Comparison of ENCODE assay signal across 22 cellular contexts in the genomic region with DNA sequence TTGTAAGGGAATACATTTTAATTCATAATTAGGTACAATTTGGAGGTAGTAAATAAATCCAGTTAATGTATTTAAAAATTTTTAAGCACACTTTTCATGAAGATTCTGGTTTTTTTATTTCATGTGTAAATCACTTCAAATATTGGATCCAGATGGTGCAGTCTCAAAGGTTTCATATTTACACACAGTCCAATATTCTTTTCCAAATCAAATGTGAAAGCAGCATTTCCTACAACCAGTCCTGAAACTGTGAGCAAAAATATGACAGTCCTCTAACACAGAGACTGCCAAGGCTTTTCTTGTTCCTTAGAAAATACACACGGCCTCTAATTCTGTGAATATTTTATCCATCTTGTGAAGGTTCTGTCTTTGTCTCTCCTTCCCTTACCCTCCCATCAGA.
"Had no signal": no experiment of that assay in that cellular context is flagged by ENCODE, and none has a peak within 500 bp of the region (broad histone marks: within the 10 kb centered on the region; RNA-seq: fewer than 3 reads in every experiment).

No MANE protein-coding gene starts in this region.

- FAIRE-seq: frontal cortex, keratinocyte, small intestine, urothelium cell line had no signal

- H3K4me1 ChIP-seq: parathyroid adenoma, right lobe of liver, tibial nerve, upper lobe of left lung had no signal

- H3K9ac ChIP-seq: parathyroid adenoma had no signal

- H3K4me3 ChIP-seq: dorsolateral prefrontal cortex, lung, mucosa of descending colon, right lobe of liver, thoracic aorta, tibial nerve, upper lobe of left lung had no signal

- H3K9me3 ChIP-seq: mucosa of descending colon, right lobe of liver, thoracic aorta, tibial nerve, upper lobe of left lung had no signal

- H3K27me3 ChIP-seq: dorsolateral prefrontal cortex, right lobe of liver, tibial nerve, upper lobe of left lung had no signal

- H3K36me3 ChIP-seq: right lobe of liver, thoracic aorta, tibial nerve, upper lobe of left lung had no signal

- DNase-seq: cortex of kidney; dorsolateral prefrontal cortex; effector CD4-positive, alpha-beta T cell; mesenchymal stem cell; mucosa of descending colon; naive B cell; right lobe of liver; small intestine; stimulated activated CD4-positive, alpha-beta T cell treated with anti-CD3 and anti-CD28 coated beads, Interleukin-15, amount 100 ng/mL, for 24 hours; stimulated activated CD4-positive, alpha-beta T cell treated with anti-CD3 and anti-CD28 coated beads, Interleukin-2, amount 100 ng/mL, for 48 hours; stimulated activated naive B cell treated with anti-CD40 and anti-IgM and Interleukin-4, amounts not matched to agents 10 μg/mL and 1 μg/mL and 100 μg/mL, for 72 hours; upper lobe of left lung had no signal

- ATAC-seq: esophagus mucosa; left lobe of liver; mucosa of descending colon; natural killer cell treated with Interleukin-12 subunit alpha and Interleukin-12 subunit beta and Interleukin-15 and Interleukin-18, amount 100 ng/mL, for 72 hours; right lobe of liver; stimulated activated naive B cell treated with anti-CD40 and anti-IgM and Interleukin-4, amounts not matched to agents 10 μg/mL and 1 μg/mL and 100 μg/mL, for 72 hours had no signal
